1 cellular context compared by ENCODE assay signal in genomic region chr16:72013888-72014538, GRCh38.
TF ChIP-seq lines count a peak whose summit lies in the region.

No MANE protein-coding gene starts in this region.

TF ChIP-seq in K562, 482 proteins besides CTCF, POLR2A, EP300 and RAD21 (continued from another document):
- TF ChIP-seq, protein P1, sequence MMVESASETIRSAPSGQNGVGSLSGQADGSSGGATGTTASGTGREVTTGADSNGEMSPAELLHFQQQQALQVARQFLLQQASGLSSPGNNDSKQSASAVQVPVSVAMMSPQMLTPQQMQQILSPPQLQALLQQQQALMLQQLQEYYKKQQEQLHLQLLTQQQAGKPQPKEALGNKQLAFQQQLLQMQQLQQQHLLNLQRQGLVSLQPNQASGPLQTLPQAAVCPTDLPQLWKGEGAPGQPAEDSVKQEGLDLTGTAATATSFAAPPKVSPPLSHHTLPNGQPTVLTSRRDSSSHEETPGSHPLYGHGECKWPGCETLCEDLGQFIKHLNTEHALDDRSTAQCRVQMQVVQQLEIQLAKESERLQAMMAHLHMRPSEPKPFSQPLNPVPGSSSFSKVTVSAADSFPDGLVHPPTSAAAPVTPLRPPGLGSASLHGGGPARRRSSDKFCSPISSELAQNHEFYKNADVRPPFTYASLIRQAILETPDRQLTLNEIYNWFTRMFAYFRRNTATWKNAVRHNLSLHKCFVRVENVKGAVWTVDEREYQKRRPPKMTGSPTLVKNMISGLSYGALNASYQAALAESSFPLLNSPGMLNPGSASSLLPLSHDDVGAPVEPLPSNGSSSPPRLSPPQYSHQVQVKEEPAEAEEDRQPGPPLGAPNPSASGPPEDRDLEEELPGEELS (CRISPR knock-in tag; IDR thresholded peaks at IDR 0.05; ENCODE audit: borderline replicate concordance) = no peak
- TF ChIP-seq TBP (optimal IDR thresholded peaks at IDR 0.05; ENCODE audit: low read depth, low read length) (peak; percentile 22), GABPA (tag; conservative IDR thresholded peaks at IDR 0.05; ENCODE audit: low read depth) (peak; percentile 60), STAT6 (CRISPR knock-in tag; IDR thresholded peaks at IDR 0.05) (no peak), ZBTB26 (CRISPR knock-in tag; IDR thresholded peaks at IDR 0.05) (no peak), ETV1 (tag; conservative IDR thresholded peaks at IDR 0.05; ENCODE audit: low read depth) (no peak), ELK1 (CRISPR knock-in tag; IDR thresholded peaks at IDR 0.05) (no peak), DPF2 (IDR thresholded peaks at IDR 0.05) (peak; percentile 59), HDGF (IDR thresholded peaks at IDR 0.05) (no peak), PML (IDR thresholded peaks at IDR 0.05; ENCODE audit: low read length) (peak; percentile 21; the same call in 1 of the 2 replicates), ZBED1 (IDR thresholded peaks at IDR 0.05) (no peak), GATA2 (CRISPR knock-in tag; IDR thresholded peaks at IDR 0.05) (peak; percentile 55), NBN (IDR thresholded peaks at IDR 0.05; ENCODE audit: low read depth) (no peak), ZNF280A (IDR thresholded peaks at IDR 0.05; ENCODE audit: low read depth, partially characterized antibody) (no peak), TAL1 (IDR thresholded peaks at IDR 0.05) (peak; percentile 39; the same call in 1 of the 2 replicates)
